In genomic region chr13:51518847-51519246, GRCh38 we compare ENCODE assay signal across 1 cellular context.
TF ChIP-seq lines count a peak whose summit lies in the region.

No MANE protein-coding gene starts in this region.

TF ChIP-seq in GM12878, 131 proteins besides CTCF, POLR2A, EP300 and RAD21 (continued from another document):
- TF ChIP-seq ZBTB11 (CRISPR knock-in tag; IDR thresholded peaks at IDR 0.05) (no peak), TCF7 (IDR thresholded peaks at IDR 0.05; ENCODE audit: borderline replicate concordance) (no peak), SPI1 (IDR thresholded peaks at IDR 0.05; ENCODE audit: borderline replicate concordance, insufficient read depth, low read depth, low read length) (no peak), GABPA (IDR thresholded peaks at IDR 0.05; ENCODE audit: low read depth) (no peak), SKIL (IDR thresholded peaks at IDR 0.05; ENCODE audit: low read depth, poor library complexity, severe bottlenecking) (no peak)
